ENCODE assay signal across 1 cellular context in genomic region chr12:6383572-6384498, GRCh38.
TF ChIP-seq lines count a peak whose summit lies in the region.

Gene LTBR, plus strand, starts transcription at chr12:6384162. Its CDS starts 197 bp downstream, at chr12:6384359.

TF ChIP-seq in A549, 52 proteins besides CTCF, POLR2A, EP300 and RAD21 (continued from another document):
- TF ChIP-seq ELK1 (IDR thresholded peaks at IDR 0.05; ENCODE audit: low read depth, low read length), result no peak
- TF ChIP-seq E2F6 (IDR thresholded peaks at IDR 0.05; ENCODE audit: borderline replicate concordance, low read depth), result peak; percentile 93
- TF ChIP-seq FOSB (CRISPR knock-in tag; IDR thresholded peaks at IDR 0.05), result no peak
- TF ChIP-seq MYC (IDR thresholded peaks at IDR 0.05; ENCODE audit: borderline replicate concordance, low read length), result peak; percentile 76; the same call in 1 of the 2 replicates
